In genomic region chr1:179141592-179142244, GRCh38 we compare ENCODE assay signal across 8 cellular contexts. TPM values are rescaled to one million over a fixed set of nuclear protein-coding genes. Genes with fewer than 3 reads are reported as not detected.
A peak's percentile ranks its signal among the peaks of the same experiment; 100 is the strongest.
DNase-seq lines count a peak whose midpoint lies in the region; ATAC-seq, FAIRE-seq and TF ChIP-seq lines count a peak whose summit lies in the region.

No MANE protein-coding gene starts in this region.

- peaks cover 62% of the 10 kb centered on the region for H3K79me2 ChIP-seq in endothelial cell of umbilical vein (ENCODE audit: control insufficient read depth, insufficient read depth, low read length)

- H3K9ac ChIP-seq in SK-N-MC (ENCODE audit: insufficient read length) = peak overlapping the region; percentile 25
- peak overlapping the region; percentile 99 for H3K9ac ChIP-seq in endothelial cell of umbilical vein (replicated peaks; ENCODE audit: extremely low read depth, insufficient read depth, low read length)

- H3K9me3 ChIP-seq in SK-N-MC (ENCODE audit: low read depth, low read length) (no peaks in the 10 kb centered on the region), endothelial cell of umbilical vein (replicated peaks; ENCODE audit: control insufficient read depth, insufficient read depth, low read length) (no peaks in the 10 kb centered on the region)

- POLR2A ChIA-PET in endothelial cell of umbilical vein (lab: Charles Lee) = interaction anchor here (0.7 to 1.8 kb wide), 5 partner anchors 13 to 33 kb away, joined by 3 to 14 read pairs (median 4); no protein-coding TSS in a partner anchor

- intact Hi-C loops in endothelial cell of umbilical vein (cut with micrococcal nuclease) = loop anchor here (1.0 to 5.0 kb wide), 4 partner anchors 14 to 226 kb away; partner anchors contain the start of gene AXDND1

- dilution Hi-C loops in endothelial cell of umbilical vein (cut with MboI; ENCODE audit: extremely low pct_ligation_motif_present, low sequenced_read_pairs) = no loop called here

- peak; percentile 12 for TF ChIP-seq POLR2A in endothelial cell of umbilical vein (IDR thresholded peaks at IDR 0.05; ENCODE audit: low read depth, low read length)

- no peaks in the 10 kb centered on the region; the same call in 1 of the 2 replicates for H3K36me3 ChIP-seq in SK-N-MC (ENCODE audit: insufficient read depth, low read length)
- peaks cover 8 to 16% of the 10 kb centered on the region in 2 experiments for H3K36me3 ChIP-seq in endothelial cell of umbilical vein (ENCODE audit: control insufficient read depth in 2 of 2, extremely low read depth in 1 of 2, insufficient read depth in 2 of 2, low read length in 2 of 2)

- no peak for TF ChIP-seq CTCF in GM13976 (IDR thresholded peaks at IDR 0.05; ENCODE audit: borderline replicate concordance, control extremely low read depth, extremely low read depth, insufficient read depth, missing control alignments)
- no peak for TF ChIP-seq CTCF in endothelial cell of umbilical vein (IDR thresholded peaks at IDR 0.05; ENCODE audit: extremely low read depth in 1 of 2, insufficient read depth in 1 of 2, low read depth in 1 of 2, low read length in 2 of 2)

- no peak overlapping the region for H2AFZ ChIP-seq in endothelial cell of umbilical vein (ENCODE audit: low read depth, low read length)

- H3K4me3 ChIP-seq in SK-N-MC (peak overlapping the region; percentile 22; the same call in 1 of the 2 replicates), endothelial cell of umbilical vein (replicated peaks in 1 of 3; ENCODE audit: insufficient read depth in 1 of 3, low read depth in 1 of 3, low read length in 3 of 3) (peak overlapping the region; percentile 83 to 99 (median 87))

- BruUV-seq in endothelial cell of umbilical vein (replicated peaks; lab: Mats Ljungman, UMichigan) = TSS peak; percentile 66

- peaks cover 53% of the 10 kb centered on the region for H3K4me1 ChIP-seq in endothelial cell of umbilical vein (ENCODE audit: control insufficient read depth, extremely low read depth, insufficient read depth, low read length)

- H3K9me1 ChIP-seq in endothelial cell of umbilical vein (replicated peaks; ENCODE audit: control insufficient read depth, extremely low read depth, insufficient read depth, low read length) = no peaks in the 10 kb centered on the region

- no peak for ATAC-seq in GM18907 (IDR thresholded peaks at IDR 0.05; ENCODE audit: unreplicated experiment)
- ATAC-seq in GM19023 (IDR thresholded peaks at IDR 0.05; ENCODE audit: unreplicated experiment) = no peak

- H3K4me2 ChIP-seq in endothelial cell of umbilical vein (ENCODE audit: insufficient read depth, low read length) = peak overlapping the region; percentile 95

- in situ Hi-C loops in GM13976 (cut with MboI; ENCODE audit: low sequenced_read_pairs, unreplicated experiment) = no loop called here

- peaks cover 8% of the 10 kb centered on the region for H4K20me1 ChIP-seq in endothelial cell of umbilical vein (replicated peaks; ENCODE audit: control insufficient read depth, extremely low read depth, insufficient read depth, low read length)

- CTCF ChIA-PET in endothelial cell of umbilical vein (lab: Charles Lee) = interaction anchor here (1.0 to 2.4 kb wide), 5 partner anchors 13 to 52 kb away, joined by 3 to 10 read pairs (median 4); no protein-coding TSS in a partner anchor

- peak; percentile 76 for FAIRE-seq in endothelial cell of umbilical vein (lab: Jason Lieb, UNC)

- DNase-seq in GM13976 (ENCODE audit: low spot score) = peak; percentile 35
- DNase-seq in SK-N-MC (ENCODE audit: low read depth, low spot score) = no peak
- DNase-seq in endothelial cell of umbilical vein (ENCODE audit: low read depth, low spot score) = peak; percentile 91
- peak; percentile 58 for DNase-seq in pulmonary artery endothelial cell (ENCODE audit: low read depth, low spot score)
- no peak for DNase-seq in NCI-H2227 (lab: John Stamatoyannopoulos, UW; ENCODE audit: unreplicated experiment)
- no peak for DNase-seq in COR-L47 (lab: John Stamatoyannopoulos, UW)

- no peaks in the 10 kb centered on the region for H3K27me3 ChIP-seq in endothelial cell of umbilical vein (ENCODE audit: control insufficient read depth in 2 of 2, insufficient read depth in 2 of 2, low read length in 2 of 2)

- peak overlapping the region; percentile 62 for H3K27ac ChIP-seq in SK-N-MC
- H3K27ac ChIP-seq in endothelial cell of umbilical vein (ENCODE audit: insufficient read depth, low read depth, low read length) = peak overlapping the region; percentile 95

TF ChIP-seq in endothelial cell of umbilical vein, 7 proteins besides CTCF, POLR2A, EP300 and RAD21:
- TF ChIP-seq JUN (IDR thresholded peaks at IDR 0.05; ENCODE audit: borderline replicate concordance, insufficient read depth, insufficient read length, low read depth) (peak; percentile 50), FOS (IDR thresholded peaks at IDR 0.05; ENCODE audit: borderline replicate concordance, insufficient read depth, low read length) (peak; percentile 51), GATA2 (IDR thresholded peaks at IDR 0.05; ENCODE audit: insufficient read depth, insufficient read length, low read depth, low read length) (peak; percentile 12), MYC (IDR thresholded peaks at IDR 0.05; ENCODE audit: low read depth, low read length) (no peak), POLR2AphosphoS5 (IDR thresholded peaks at IDR 0.05; ENCODE audit: insufficient read depth, low read depth, low read length) (peak; percentile 42)

RNA-seq across cellular contexts. Expression of gene TOR3A, which starts 59.8 kb away (rescaled TPM):
- 16.7 and 22.4 TPM in 2 replicates for total RNA-seq in endothelial cell of umbilical vein
- polyA plus RNA-seq in endothelial cell of umbilical vein = 14.9 and 24.1 TPM in 2 replicates
- 21.2 and 21.7 TPM in 2 replicates for polyA plus RNA-seq in endothelial cell of umbilical vein (2011; cell fraction: cytosol; rRNA removed)
- polyA plus RNA-seq in endothelial cell of umbilical vein (2011; cell fraction: nucleus; rRNA removed) = 20.0 and 20.3 TPM in 2 replicates
- polyA plus RNA-seq in endothelial cell of umbilical vein (2012) = 12.7 and 13.1 TPM in 2 replicates
- polyA minus RNA-seq in endothelial cell of umbilical vein = 34.2 and 34.9 TPM in 2 replicates
- 36.0 TPM for polyA minus RNA-seq in endothelial cell of umbilical vein (2011; cell fraction: cytosol; rRNA and poly(A)+ RNA removed)
- 8.1 and 9.1 TPM in 2 replicates for polyA minus RNA-seq in endothelial cell of umbilical vein (2011; cell fraction: nucleus; rRNA and poly(A)+ RNA removed)
- 28.0 and 34.8 TPM in 2 replicates for total RNA-seq in pulmonary artery endothelial cell

Comparison
In these comparisons a context has a peak if more than half of its experiments do, and no peak if none do; other contexts are left out.
1. DNase-seq: peak in GM13976 (single experiment), endothelial cell of umbilical vein (single experiment) and pulmonary artery endothelial cell (single experiment); none in SK-N-MC (single experiment), NCI-H2227 (single experiment) and COR-L47 (single experiment).